28 cellular contexts compared by ENCODE assay signal in genomic region chr11:114430290-114430689, GRCh38.
"Had no signal": no experiment of that assay in that cellular context is flagged by ENCODE, and none has a peak within 500 bp of the region (broad histone marks: within the 10 kb centered on the region; RNA-seq: fewer than 3 reads in every experiment).

No MANE protein-coding gene starts in this region.

- H3K4me1 ChIP-seq: heart right ventricle, left lung, neural progenitor cell, prostate gland, right atrium auricular region, transverse colon, upper lobe of right lung, uterus had no signal

- H3K36me3 ChIP-seq: neural progenitor cell, prostate gland, right atrium auricular region, transverse colon, upper lobe of right lung, uterus had no signal

- H2AFZ ChIP-seq: neural progenitor cell had no signal

- H3K27ac Mint-ChIP-seq: effector memory CD8-positive, alpha-beta T cell; mesothelial cell of epicardium; natural killer cell treated with Interleukin-12 subunit alpha and Interleukin-12 subunit beta and Interleukin-15 and Interleukin-18, amount 100 ng/mL, for 72 hours; neural progenitor cell had no signal

- H3K4me2 ChIP-seq: neural progenitor cell, smooth muscle cell had no signal

- H3K9me3 Mint-ChIP-seq: effector memory CD8-positive, alpha-beta T cell; mesothelial cell of epicardium; natural killer cell treated with Interleukin-12 subunit alpha and Interleukin-12 subunit beta and Interleukin-15 and Interleukin-18, amount 100 ng/mL, for 72 hours; neural progenitor cell had no signal

- H3K4me1 Mint-ChIP-seq: mesothelial cell of epicardium, naive B cell, neural progenitor cell had no signal

- H3K36me3 Mint-ChIP-seq: naive B cell; natural killer cell treated with Interleukin-12 subunit alpha and Interleukin-12 subunit beta and Interleukin-15 and Interleukin-18, amount 100 ng/mL, for 72 hours; neural progenitor cell had no signal

- H3K4me3 Mint-ChIP-seq: effector memory CD8-positive, alpha-beta T cell; mesothelial cell of epicardium; naive B cell; natural killer cell treated with Interleukin-12 subunit alpha and Interleukin-12 subunit beta and Interleukin-15 and Interleukin-18, amount 100 ng/mL, for 72 hours; neural progenitor cell had no signal

- DNase-seq: cortex of kidney; effector memory CD8-positive, alpha-beta T cell; erythroblast; esophagus squamous epithelium; foreskin melanocyte; glutamatergic neuron; heart right ventricle; hippocampal formation; left cardiac atrium; left lung; mesenchymal stem cell; mucosa of descending colon; naive B cell; stimulated activated CD4-positive, alpha-beta T cell treated with anti-CD3 and anti-CD28 coated beads, Interleukin-12 subunit alpha, Interleukin-12 subunit beta, amount 100 ng/mL, for 4 hours; stimulated activated CD4-positive, alpha-beta T cell treated with anti-CD3 and anti-CD28 coated beads, Interleukin-1b, Interleukin-23, amount 100 ng/mL, for 48 hours; stimulated activated CD4-positive, alpha-beta T cell treated with anti-CD3 and anti-CD28 coated beads, Interleukin-4, amount 100 ng/mL, for 1 hour; stimulated activated CD8-positive, alpha-beta memory T cell treated with anti-CD3 and anti-CD28 coated beads, Interleukin-4, amount 100 ng/mL, for 48 hours; stimulated activated naive CD4-positive, alpha-beta T cell treated with Interleukin-2 at 50 U/mL for 16 hours; transverse colon; upper lobe of right lung; uterus had no signal

- H3K9me3 ChIP-seq: esophagus squamous epithelium, heart right ventricle, left lung, mucosa of descending colon, prostate gland, right atrium auricular region, transverse colon, upper lobe of right lung, uterus had no signal

- H3K4me3 ChIP-seq: esophagus squamous epithelium, heart right ventricle, left lung, mucosa of descending colon, neural progenitor cell, prostate gland, right atrium auricular region, smooth muscle cell, transverse colon, upper lobe of right lung, uterus had no signal

- ATAC-seq: effector memory CD8-positive, alpha-beta T cell; heart right ventricle; left cardiac atrium; mucosa of descending colon; natural killer cell treated with Interleukin-12 subunit alpha and Interleukin-12 subunit beta and Interleukin-15 and Interleukin-18, amount 100 ng/mL, for 72 hours; sciatic nerve; upper lobe of right lung had no signal

- H3K27me3 Mint-ChIP-seq: effector memory CD8-positive, alpha-beta T cell; natural killer cell treated with Interleukin-12 subunit alpha and Interleukin-12 subunit beta and Interleukin-15 and Interleukin-18, amount 100 ng/mL, for 72 hours had no signal

- H3K27ac ChIP-seq: heart right ventricle, left lung, neural progenitor cell, prostate gland, right atrium auricular region, transverse colon, upper lobe of right lung, uterus had no signal

- H3K27me3 ChIP-seq: esophagus squamous epithelium, heart right ventricle, left lung, neural progenitor cell, right atrium auricular region, transverse colon, upper lobe of right lung, uterus had no signal
